In the genomic region with DNA sequence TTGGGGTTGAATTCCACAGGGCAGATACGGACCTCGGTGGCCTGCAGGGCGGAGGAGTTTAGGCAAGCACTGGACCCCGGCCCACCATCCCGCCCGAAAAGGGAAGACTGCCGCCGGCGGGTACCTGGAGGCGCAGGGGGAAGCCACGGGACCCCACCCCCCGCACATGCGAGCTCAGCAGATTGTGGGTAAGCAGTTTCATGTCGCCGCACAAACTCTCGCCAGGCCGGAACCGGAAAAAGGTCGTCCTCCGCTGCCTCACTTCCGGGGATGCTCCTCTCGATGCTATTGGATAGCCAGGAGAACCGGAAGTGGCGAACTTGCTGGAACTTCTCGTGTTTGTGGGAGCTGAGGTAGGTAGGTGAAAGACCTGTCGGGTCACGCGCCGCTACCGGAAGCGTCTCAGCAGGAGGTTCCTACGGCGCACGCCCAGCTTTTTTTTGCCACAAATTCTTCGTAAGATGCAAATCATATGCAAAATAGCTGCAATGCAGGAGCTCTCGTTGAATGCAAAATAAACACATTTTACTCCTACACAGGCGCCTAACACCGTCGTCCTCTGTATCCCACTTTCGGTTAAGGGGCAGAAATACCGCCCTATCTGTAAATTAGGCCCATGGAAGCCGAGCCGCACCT, we compare ENCODE assay signal across 1 cellular context.
A peak's percentile ranks its signal among the peaks of the same experiment; 100 is the strongest.
TF ChIP-seq lines count a peak whose summit lies in the region.

Gene TRMT112 (minus strand): TSS at position 235 of the 636 bp plus-strand sequence. CDS start 33 bp downstream, at position 202.

TF ChIP-seq in HepG2, 621 proteins besides CTCF, POLR2A, EP300 and RAD21 (continued from another document):
- TF ChIP-seq ZBTB21 (CRISPR knock-in tag; IDR thresholded peaks at IDR 0.05) (0 out of 2 replicates have a peak, but pooled peaks have one; percentile 49), PPARG (CRISPR knock-in tag; conservative IDR thresholded peaks at IDR 0.05) (peak; percentile 49; the same call in 1 of the 2 replicates), GABPA (IDR thresholded peaks at IDR 0.05; ENCODE audit: low read depth, low read length) (peak; percentile 98), GABPA (CRISPR knock-in tag; IDR thresholded peaks at IDR 0.05; ENCODE audit: low read depth) (peak; percentile 97), TBX2 (CRISPR knock-in tag; IDR thresholded peaks at IDR 0.05; ENCODE audit: borderline replicate concordance) (peak; percentile 51), MED8 (CRISPR knock-in tag; IDR thresholded peaks at IDR 0.05; ENCODE audit: insufficient replicate concordance) (peak; percentile 50), REPIN1 (CRISPR knock-in tag; IDR thresholded peaks at IDR 0.05; ENCODE audit: borderline replicate concordance, low read depth) (peak; percentile 78), ZNF878 (CRISPR knock-in tag; IDR thresholded peaks at IDR 0.05) (peak; percentile 77; the same call in 1 of the 2 replicates)
